In genomic region chr13:39374741-39375189, GRCh38 we compare ENCODE assay signal across 20 cellular contexts.
"Had no signal": no experiment of that assay in that cellular context is flagged by ENCODE, and none has a peak within 500 bp of the region (broad histone marks: within the 10 kb centered on the region; RNA-seq: fewer than 3 reads in every experiment).

No MANE protein-coding gene starts in this region.

- DNase-seq: activated B cell treated with CpG ODN at 0.5 μM for 24 hours; activated CD4-positive, alpha-beta T cell treated with anti-CD3 and anti-CD28 coated beads for 36 hours; activated CD4-positive, alpha-beta T cell treated with anti-CD3 and anti-CD28 coated beads, Interleukin-2, amount 50 U/mL, for 4 hours; activated CD8-positive, alpha-beta memory T cell treated with anti-CD3 and anti-CD28 coated beads for 24 hours; activated CD8-positive, alpha-beta memory T cell treated with anti-CD3 and anti-CD28 coated beads, Interleukin-2, amount 50 U/mL, for 4 hours; activated naive CD4-positive, alpha-beta T cell; activated T-cell treated with anti-CD3 and anti-CD28 coated beads, Interleukin-2, amount 50 U/mL, for 24 hours; adrenal gland; cerebellar nuclear complex; foreskin melanocyte; kidney glomerular epithelial cell; left lung; naive thymus-derived CD8-positive, alpha-beta T cell; spleen; stimulated activated CD4-positive, alpha-beta T cell treated with anti-CD3 and anti-CD28 coated beads, Interleukin-4, amount 100 ng/mL, for 24 hours; stimulated activated naive CD4-positive, alpha-beta T cell treated with Interleukin-2 at 50 U/mL for 16 hours had no signal

- H3K4me3 Mint-ChIP-seq: activated B cell treated with CpG ODN at 0.5 μM for 24 hours; activated CD4-positive, alpha-beta T cell treated with anti-CD3 and anti-CD28 coated beads for 36 hours; activated naive CD8-positive, alpha-beta T cell; activated T-cell treated with anti-CD3 and anti-CD28 coated beads, Interleukin-2, amount 50 U/mL, for 24 hours; naive thymus-derived CD8-positive, alpha-beta T cell; neural progenitor cell had no signal

- H3K27me3 Mint-ChIP-seq: activated B cell treated with CpG ODN at 0.5 μM for 24 hours; activated naive CD8-positive, alpha-beta T cell; activated T-cell treated with anti-CD3 and anti-CD28 coated beads, Interleukin-2, amount 50 U/mL, for 24 hours had no signal

- H3K9me3 Mint-ChIP-seq: activated B cell treated with CpG ODN at 0.5 μM for 24 hours; activated T-cell treated with anti-CD3 and anti-CD28 coated beads, Interleukin-2, amount 50 U/mL, for 24 hours; activated T-helper 2 cell treated with anti-CD3 and anti-CD28 coated beads, Interferon-gamma antibody, Interleukin-2, Interleukin-4, amounts not matched to agents 10 μg/mL and 5 μg/mL and 100 μg/mL, durations not matched to agents 14 hours and 24 hours and 36 hours had no signal

- H3K36me3 Mint-ChIP-seq: activated naive CD8-positive, alpha-beta T cell; naive thymus-derived CD8-positive, alpha-beta T cell had no signal

- H3K4me1 Mint-ChIP-seq: activated B cell treated with CpG ODN at 0.5 μM for 24 hours; activated CD4-positive, alpha-beta T cell treated with anti-CD3 and anti-CD28 coated beads for 36 hours; naive thymus-derived CD8-positive, alpha-beta T cell had no signal

- H3K27ac Mint-ChIP-seq: activated B cell treated with CpG ODN at 0.5 μM for 24 hours; activated CD4-positive, alpha-beta T cell treated with anti-CD3 and anti-CD28 coated beads for 36 hours; activated naive CD8-positive, alpha-beta T cell; activated T-cell treated with anti-CD3 and anti-CD28 coated beads, Interleukin-2, amount 50 U/mL, for 24 hours; activated T-helper 2 cell treated with anti-CD3 and anti-CD28 coated beads, Interferon-gamma antibody, Interleukin-2, Interleukin-4, amounts not matched to agents 10 μg/mL and 5 μg/mL and 100 μg/mL, durations not matched to agents 14 hours and 24 hours and 36 hours; naive thymus-derived CD8-positive, alpha-beta T cell; neural progenitor cell; progenitor cell of endocrine pancreas had no signal
